ENCODE assay signal across 9 cellular contexts in the genomic region with DNA sequence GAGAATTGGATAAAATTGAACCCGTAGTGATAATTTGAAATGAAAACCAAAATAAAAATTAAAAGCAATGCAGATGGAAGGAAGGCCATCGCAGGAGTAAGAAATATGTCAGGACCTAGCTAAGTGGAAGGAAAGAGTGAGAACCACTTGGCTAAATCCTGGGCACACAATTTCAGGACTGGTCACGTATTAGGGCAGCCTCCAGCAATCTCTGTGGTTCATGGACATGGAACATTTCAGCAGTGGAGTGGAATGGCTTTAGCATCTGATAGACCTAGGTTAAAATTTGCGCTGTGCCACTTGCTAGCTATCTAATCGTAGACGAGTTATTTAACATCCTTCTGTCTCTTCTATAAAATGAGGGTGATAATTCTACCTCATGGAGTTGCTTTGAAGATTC.
"Had no signal": no experiment of that assay in that cellular context is flagged by ENCODE, and none has a peak within 500 bp of the region (broad histone marks: within the 10 kb centered on the region; RNA-seq: fewer than 3 reads in every experiment).

No MANE protein-coding gene starts in this region.

- H3K27ac ChIP-seq: GM23248, HL-60 had no signal

- FAIRE-seq: H54, K562 had no signal

- DNase-seq: GM23248, GOT3, H9, HCEC 1CT, IMR-90, KG1 had no signal

- ATAC-seq: K562 had no signal

- H3K9me3 Mint-ChIP-seq: H9 had no signal

- H3K9ac ChIP-seq: GM23248 had no signal

- H3K27ac Mint-ChIP-seq: H9 had no signal

- H3K4me3 Mint-ChIP-seq: H9 had no signal

- H3K4me3 ChIP-seq: GM23248, K562 had no signal

- H2AFZ ChIP-seq: GM23248 had no signal
